ENCODE assay signal across 9 cellular contexts in genomic region chr12:51077930-51078329, GRCh38. TPM values are rescaled to one million over a fixed set of nuclear protein-coding genes. Genes with fewer than 3 reads are reported as not detected.
DNase-seq lines count a peak whose midpoint lies in the region; ATAC-seq and TF ChIP-seq lines count a peak whose summit lies in the region.
"Had no signal": no experiment of that assay in that cellular context is flagged by ENCODE, and none has a peak within 500 bp of the region (broad histone marks: within the 10 kb centered on the region; RNA-seq: fewer than 3 reads in every experiment).

No MANE protein-coding gene starts in this region.

- H3K4me1 ChIP-seq in gastroesophageal sphincter = peaks cover 0 to 70% (median 26%) of the 10 kb centered on the region in 3 donors

- no peak for TF ChIP-seq EP300 in gastroesophageal sphincter (IDR thresholded peaks at IDR 0.05)

- H3K27me3 ChIP-seq in gastroesophageal sphincter = no peaks in the 10 kb centered on the region

- peaks cover 0 to 18% of the 10 kb centered on the region in 2 donors for H3K36me3 ChIP-seq in gastroesophageal sphincter

- POLR2A ChIA-PET in AG04449 (lab: Yijun Ruan, JAX) = no interaction called here

- WGBS in gastroesophageal sphincter (ENCODE audit: low coverage in 1 of 2), 2 donors = 19 to 29% methylated on average over 1 to 5 of the region's 5 CpGs

- CTCF ChIA-PET in AG04449 (lab: Yijun Ruan, JAX) = no interaction called here

- H3K9me3 ChIP-seq in gastroesophageal sphincter = no peaks in the 10 kb centered on the region

- TF ChIP-seq CTCF in AG04449 (IDR thresholded peaks at IDR 0.05; ENCODE audit: insufficient read depth, low read length, missing control alignments) (no peak), VCaP (conservative IDR thresholded peaks at IDR 0.05) (no peak), gastroesophageal sphincter (IDR thresholded peaks at IDR 0.05) (no peak)

- no peak for TF ChIP-seq POLR2A in gastroesophageal sphincter (IDR thresholded peaks at IDR 0.05)

- H3K4me3 ChIP-seq in AG04449 (ENCODE audit: low read depth, low read length) = no peak overlapping the region
- H3K4me3 ChIP-seq in gastroesophageal sphincter = no peak overlapping the region

- peak; percentile 23 for ATAC-seq in gastroesophageal sphincter
- no peak for ATAC-seq in HG03354 (IDR thresholded peaks at IDR 0.05; ENCODE audit: poor library complexity, severe bottlenecking, unreplicated experiment)
- ATAC-seq in GM18873 (IDR thresholded peaks at IDR 0.05; ENCODE audit: low FRiP score, unreplicated experiment) = no peak

- peak; percentile 12 for DNase-seq in AG04449 (ENCODE audit: low read depth, low spot score)
- peak; percentile 76 for DNase-seq in myocyte (ENCODE audit: low read depth)
- DNase-seq in NCI-H2196 (lab: John Stamatoyannopoulos, UW; ENCODE audit: unreplicated experiment) = no peak
- no peak for DNase-seq in kidney glomerular epithelial cell (lab: John Stamatoyannopoulos, UW)
- DNase-seq: NCI-H345 had no signal

- H3K27ac ChIP-seq in VCaP (peak overlapping the region; percentile 38), gastroesophageal sphincter (peak overlapping the region in 3 of 4 donors; percentile 0 to 64 (median 44))

RNA-seq across cellular contexts. Expression of gene CSRNP2, which starts 5.5 kb away (rescaled TPM):
- total RNA-seq in gastroesophageal sphincter (10 to 100 TPM; 19.1 to 35.0 (median 28.3) TPM), myocyte (33.5 and 40.0 TPM in 2 replicates)
- 31.9 TPM for polyA plus RNA-seq in myocyte (2012)

RNA-seq across cellular contexts. Expression of gene LETMD1, which starts 29.8 kb away (rescaled TPM):
- 10 to 100 TPM; 30.2 to 49.7 (median 42.6) TPM for total RNA-seq in gastroesophageal sphincter
- 33.4 and 39.8 TPM in 2 replicates for total RNA-seq in myocyte
- polyA plus RNA-seq in myocyte (2012) = 49.2 TPM

RNA-seq across cellular contexts. Expression of gene SLC11A2, which starts 51.7 kb away (rescaled TPM):
- total RNA-seq in gastroesophageal sphincter (10 to 100 TPM; 24.9 to 47.1 (median 32.4) TPM), myocyte (35.3 and 54.9 TPM in 2 replicates)
- polyA plus RNA-seq in myocyte (2012) = 33.7 TPM

Comparison
In these comparisons a context has a peak if more than half of its experiments do, and no peak if none do; other contexts are left out.
1. DNase-seq: peak in AG04449 (single experiment) and myocyte (single experiment); none in NCI-H2196 (single experiment) and kidney glomerular epithelial cell (single experiment).